11 cellular contexts compared by ENCODE assay signal in the genomic region with DNA sequence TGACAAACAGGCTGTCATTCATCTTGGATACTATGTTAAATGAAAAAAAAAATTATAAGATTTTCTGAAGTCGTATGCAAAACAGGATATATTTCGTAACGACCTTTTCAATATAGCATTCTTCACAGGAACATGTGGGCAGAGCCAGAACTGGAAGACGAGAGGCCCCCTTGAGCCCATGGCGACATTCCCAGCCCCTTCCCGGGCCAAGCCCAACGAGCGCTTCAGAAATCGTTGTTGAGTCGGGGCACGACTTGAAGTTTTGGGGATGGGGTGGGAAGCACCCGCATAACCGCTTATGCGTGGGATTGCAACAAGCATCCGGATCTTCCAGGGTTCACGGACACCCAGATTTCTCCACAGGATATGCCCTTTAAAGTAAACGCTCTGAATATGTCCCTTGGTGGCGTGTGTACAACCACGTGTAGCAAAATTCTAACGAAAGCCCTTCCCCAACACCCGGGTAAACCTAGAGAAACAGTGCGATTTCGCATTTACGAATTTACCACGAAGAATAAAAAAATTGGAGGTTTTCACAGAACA. TPM values are rescaled to one million over a fixed set of nuclear protein-coding genes. Genes with fewer than 3 reads are reported as not detected.
DNase-seq lines count a peak whose midpoint lies in the region; ATAC-seq and TF ChIP-seq lines count a peak whose summit lies in the region.
"Had no signal": no experiment of that assay in that cellular context is flagged by ENCODE, and none has a peak within 500 bp of the region (broad histone marks: within the 10 kb centered on the region; RNA-seq: fewer than 3 reads in every experiment).

No MANE protein-coding gene starts in this region.

- H3K9me3 ChIP-seq in ascending aorta: peaks cover 0 to 6% of the 10 kb centered on the region in 2 donors
- no peaks in the 10 kb centered on the region for H3K9me3 ChIP-seq in suprapubic skin
- H3K9me3 ChIP-seq in mucosa of descending colon: no peaks in the 10 kb centered on the region

- CTCF ChIA-PET in activated CD4-positive, alpha-beta T cell treated with anti-CD3 and anti-CD28 coated beads for 36 hours (lab: Charles Lee): no interaction called here

- no peak overlapping the region for H2BK120ac ChIP-seq in mesendoderm (ENCODE audit: low read depth, low read length)

- intact Hi-C loops in activated CD4-positive, alpha-beta T cell treated with anti-CD3 and anti-CD28 coated beads for 36 hours (cut with DNase I, micrococcal nuclease): no loop called here
- intact Hi-C loops in ascending aorta (cut with DNase I) (no loop called here), mucosa of descending colon (cut with DNase I, micrococcal nuclease) (no loop called here)

- POLR2A ChIA-PET in activated CD4-positive, alpha-beta T cell treated with anti-CD3 and anti-CD28 coated beads for 36 hours (lab: Charles Lee): no interaction called here

- H3K27me3 Mint-ChIP-seq in activated CD4-positive, alpha-beta T cell treated with anti-CD3 and anti-CD28 coated beads for 36 hours: peaks cover 24% of the 10 kb centered on the region

- no peak for ATAC-seq in activated CD4-positive, alpha-beta T cell treated with anti-CD3 and anti-CD28 coated beads for 36 hours
- ATAC-seq in GM18868 (IDR thresholded peaks at IDR 0.05; ENCODE audit: unreplicated experiment) (no peak), mucosa of descending colon (no peak)

- no peak for TF ChIP-seq EP300 in suprapubic skin (IDR thresholded peaks at IDR 0.05)

- H3K27ac Mint-ChIP-seq in activated CD4-positive, alpha-beta T cell treated with anti-CD3 and anti-CD28 coated beads for 36 hours: no peak overlapping the region

- H2AK5ac ChIP-seq in mesendoderm (ENCODE audit: low read length): no peak overlapping the region

- H3K36me3 ChIP-seq in ascending aorta (no peaks in the 10 kb centered on the region), mesendoderm (ENCODE audit: control insufficient read depth, insufficient read depth, low read length) (no peaks in the 10 kb centered on the region), suprapubic skin (no peaks in the 10 kb centered on the region), mucosa of descending colon (ENCODE audit: low read depth) (no peaks in the 10 kb centered on the region)

- peak overlapping the region; percentile 70 for H3K4ac ChIP-seq in mesendoderm (ENCODE audit: low read depth, low read length)

- no peak overlapping the region for H2BK15ac ChIP-seq in mesendoderm (replicated peaks; ENCODE audit: low read depth)

- H3K4me2 ChIP-seq in mesendoderm (ENCODE audit: low read length): peak overlapping the region; percentile 21

- peaks cover 5% of the 10 kb centered on the region for H3K27me3 ChIP-seq in ascending aorta
- no peaks in the 10 kb centered on the region for H3K27me3 ChIP-seq in mesendoderm (ENCODE audit: insufficient read depth, low read length, poor library complexity)
- peaks cover 52% of the 10 kb centered on the region for H3K27me3 ChIP-seq in suprapubic skin

- H4K8ac ChIP-seq in mesendoderm (ENCODE audit: low read depth, low read length): no peak overlapping the region

- no peak overlapping the region for H3K18ac ChIP-seq in mesendoderm (ENCODE audit: low read length)

- H3K9me3 Mint-ChIP-seq in activated CD4-positive, alpha-beta T cell treated with anti-CD3 and anti-CD28 coated beads for 36 hours (ENCODE audit: low read depth): peaks cover 5% of the 10 kb centered on the region

- H3K79me1 ChIP-seq in mesendoderm (ENCODE audit: low read length): no peaks in the 10 kb centered on the region

- no peak for TF ChIP-seq CTCF in ascending aorta (IDR thresholded peaks at IDR 0.05)
- no peak for TF ChIP-seq CTCF in suprapubic skin (IDR thresholded peaks at IDR 0.05)
- no peak for TF ChIP-seq CTCF in mucosa of descending colon (IDR thresholded peaks at IDR 0.05)

- no peaks in the 10 kb centered on the region for H3K36me3 Mint-ChIP-seq in activated CD4-positive, alpha-beta T cell treated with anti-CD3 and anti-CD28 coated beads for 36 hours (ENCODE audit: low read depth)

- WGBS in mesendoderm (ENCODE audit: extremely low coverage, insufficient coverage, low lambda C conversion rate): no CpG with 5 or more reads among the region's 25 CpGs
- 8% methylated on average over 25 of the region's 25 CpGs for WGBS in suprapubic skin

- H3K9ac ChIP-seq in mesendoderm (ENCODE audit: low read length): peak overlapping the region; percentile 76

- H3K56ac ChIP-seq in mesendoderm (ENCODE audit: low read length): peak overlapping the region; percentile 95

- H3K79me2 ChIP-seq in mesendoderm (ENCODE audit: control insufficient read depth, insufficient read depth, low read length): no peaks in the 10 kb centered on the region

- peak overlapping the region; percentile 18 to 36 for H3K4me3 ChIP-seq in ascending aorta
- H3K4me3 ChIP-seq in mesendoderm (ENCODE audit: low read length): peak overlapping the region; percentile 5
- H3K4me3 ChIP-seq in suprapubic skin: peak overlapping the region; percentile 31
- no peak overlapping the region for H3K4me3 ChIP-seq in mucosa of descending colon

- no peak for DNase-seq in activated CD4-positive, alpha-beta T cell treated with anti-CD3 and anti-CD28 coated beads for 36 hours
- DNase-seq in activated CD4-positive, alpha-beta T cell treated with anti-CD3 and anti-CD28 coated beads for 1 hour: no peak
- DNase-seq in ascending aorta (ENCODE audit: low spot score in 2 of 2) (no peak), mesendoderm (peak; percentile 22), suprapubic skin (ENCODE audit: low spot score in 2 of 2) (no peak), NCI-H345 treated with DMSO at 0.1 percent for 48 hours (lab: John Stamatoyannopoulos, UW; ENCODE audit: unreplicated experiment) (no peak), mucosa of descending colon (no peak)
- DNase-seq: ACHN, Kasumi-1, NCI-H526 had no signal

- no peak overlapping the region for H3K23ac ChIP-seq in mesendoderm (ENCODE audit: low read length)

- no peak for TF ChIP-seq POLR2A in suprapubic skin (IDR thresholded peaks at IDR 0.05)

- H3K4me1 Mint-ChIP-seq in activated CD4-positive, alpha-beta T cell treated with anti-CD3 and anti-CD28 coated beads for 36 hours: peaks cover 6% of the 10 kb centered on the region

- H4K5ac ChIP-seq in mesendoderm (ENCODE audit: low read length): no peak overlapping the region

- H2BK5ac ChIP-seq in mesendoderm (ENCODE audit: low read length): no peak overlapping the region

- peak overlapping the region; percentile 24 for H3K4me3 Mint-ChIP-seq in activated CD4-positive, alpha-beta T cell treated with anti-CD3 and anti-CD28 coated beads for 36 hours

- H3K27ac ChIP-seq in ascending aorta (no peak overlapping the region), mesendoderm (ENCODE audit: low read depth, low read length) (no peak overlapping the region), suprapubic skin (no peak overlapping the region)

- H3K4me1 ChIP-seq in ascending aorta (no peaks in the 10 kb centered on the region), mesendoderm (ENCODE audit: control insufficient read depth, low read depth, low read length) (no peaks in the 10 kb centered on the region), suprapubic skin (peaks cover 7% of the 10 kb centered on the region), mucosa of descending colon (ENCODE audit: low read depth) (no peaks in the 10 kb centered on the region)

RNA-seq across cellular contexts. Expression of a gene that starts 0.7 kb away (rescaled TPM):
- not detected for total RNA-seq in activated CD4-positive, alpha-beta T cell treated with anti-CD3 and anti-CD28 coated beads for 36 hours
- 7.9 TPM for total RNA-seq in ascending aorta
- 0.58 TPM for polyA plus RNA-seq in mesendoderm (2013, experiment 1 of 2)
- 0.90 TPM for polyA plus RNA-seq in mesendoderm (2013, experiment 2 of 2)
- not detected for total RNA-seq in suprapubic skin
- total RNA-seq in mucosa of descending colon: under 1 TPM in 1 of 3 donors, not detected in 2; 0.57 TPM

RNA-seq across cellular contexts. Expression of a gene that starts 23.8 kb away (rescaled TPM):
- not detected for total RNA-seq in activated CD4-positive, alpha-beta T cell treated with anti-CD3 and anti-CD28 coated beads for 36 hours
- total RNA-seq in ascending aorta (not detected), suprapubic skin (not detected), mucosa of descending colon (not detected)
- not detected for polyA plus RNA-seq in mesendoderm (2013, experiment 1 of 2)
- 0.03 TPM for polyA plus RNA-seq in mesendoderm (2013, experiment 2 of 2)
